ENCODE assay signal across 16 cellular contexts in genomic region chr6:139863356-139863755, GRCh38.
A peak's percentile ranks its signal among the peaks of the same experiment; 100 is the strongest.
DNase-seq lines count a peak whose midpoint lies in the region; ATAC-seq and TF ChIP-seq lines count a peak whose summit lies in the region.
"Had no signal": no experiment of that assay in that cellular context is flagged by ENCODE, and none has a peak within 500 bp of the region (broad histone marks: within the 10 kb centered on the region; RNA-seq: fewer than 3 reads in every experiment).

No MANE protein-coding gene starts in this region.

- POLR2A ChIA-PET in CD4-positive, alpha-beta T cell (lab: Charles Lee): no interaction called here

- no peaks in the 10 kb centered on the region for H3K27me3 ChIP-seq in CD4-positive, alpha-beta T cell (ENCODE audit: control insufficient read depth, insufficient read depth, low read length)
- H3K27me3 ChIP-seq: MG63 had no signal

- H3K4me3 ChIP-seq in astrocyte of the spinal cord (ENCODE audit: low read depth, low read length): no peak overlapping the region
- H3K4me3 ChIP-seq: MG63, PC-9 had no signal

- H3K36me3 Mint-ChIP-seq in osteocyte (ENCODE audit: unreplicated experiment): no peaks in the 10 kb centered on the region
- no peaks in the 10 kb centered on the region for H3K36me3 Mint-ChIP-seq in CD4-positive, alpha-beta T cell (ENCODE audit: low read depth)
- no peaks in the 10 kb centered on the region for H3K36me3 Mint-ChIP-seq in stimulated activated naive B cell treated with anti-CD40 and anti-IgM and Interleukin-4, amounts not matched to agents 10 μg/mL and 1 μg/mL and 100 μg/mL, for 72 hours

- H3K4me1 Mint-ChIP-seq in osteocyte (ENCODE audit: unreplicated experiment): peaks cover 13% of the 10 kb centered on the region
- no peaks in the 10 kb centered on the region for H3K4me1 Mint-ChIP-seq in CD4-positive, alpha-beta T cell (ENCODE audit: low read depth)
- no peaks in the 10 kb centered on the region for H3K4me1 Mint-ChIP-seq in stimulated activated naive B cell treated with anti-CD40 and anti-IgM and Interleukin-4, amounts not matched to agents 10 μg/mL and 1 μg/mL and 100 μg/mL, for 72 hours

- CTCF ChIA-PET in CD4-positive, alpha-beta T cell (lab: Charles Lee): no interaction called here

- H3K9me3 ChIP-seq in CD4-positive, alpha-beta T cell (ENCODE audit: control insufficient read depth, low read length): no peaks in the 10 kb centered on the region
- H3K9me3 ChIP-seq: Caco-2, MG63 had no signal

- TF ChIP-seq CTCF in astrocyte of the spinal cord (IDR thresholded peaks at IDR 0.05; ENCODE audit: low read depth, low read length) (no peak), osteocyte (IDR thresholded peaks at IDR 0.05) (no peak)
- no peak for TF ChIP-seq CTCF in CD4-positive, alpha-beta T cell (IDR thresholded peaks at IDR 0.05)

- H3K27ac ChIP-seq in CD4-positive, alpha-beta T cell (ENCODE audit: low read depth, low read length): no peak overlapping the region
- H3K27ac ChIP-seq: C4-2B, PC-9 had no signal

- in situ Hi-C loops in astrocyte of the spinal cord (cut with HindIII; ENCODE audit: low sequenced_read_pairs): no loop called here

- H3K27ac Mint-ChIP-seq in osteocyte (ENCODE audit: unreplicated experiment): peak overlapping the region; percentile 45
- no peak overlapping the region for H3K27ac Mint-ChIP-seq in CD4-positive, alpha-beta T cell
- H3K27ac Mint-ChIP-seq in stimulated activated naive B cell treated with anti-CD40 and anti-IgM and Interleukin-4, amounts not matched to agents 10 μg/mL and 1 μg/mL and 100 μg/mL, for 72 hours: no peak overlapping the region

- H3K4me3 Mint-ChIP-seq in osteocyte (ENCODE audit: unreplicated experiment): no peak overlapping the region
- no peak overlapping the region for H3K4me3 Mint-ChIP-seq in CD4-positive, alpha-beta T cell
- no peak overlapping the region for H3K4me3 Mint-ChIP-seq in stimulated activated naive B cell treated with anti-CD40 and anti-IgM and Interleukin-4, amounts not matched to agents 10 μg/mL and 1 μg/mL and 100 μg/mL, for 72 hours

- intact Hi-C loops in CD4-positive, alpha-beta T cell (cut with DNase I, micrococcal nuclease): no loop called here

- H3K27me3 Mint-ChIP-seq in osteocyte (ENCODE audit: unreplicated experiment): no peaks in the 10 kb centered on the region
- H3K27me3 Mint-ChIP-seq in CD4-positive, alpha-beta T cell: no peaks in the 10 kb centered on the region
- H3K27me3 Mint-ChIP-seq in stimulated activated naive B cell treated with anti-CD40 and anti-IgM and Interleukin-4, amounts not matched to agents 10 μg/mL and 1 μg/mL and 100 μg/mL, for 72 hours: no peaks in the 10 kb centered on the region

- ATAC-seq in CD4-positive, alpha-beta T cell (ENCODE audit: poor library complexity): no peak
- ATAC-seq in stimulated activated naive B cell treated with anti-CD40 and anti-IgM and Interleukin-4, amounts not matched to agents 10 μg/mL and 1 μg/mL and 100 μg/mL, for 72 hours (replicated peaks): no peak

- peak; percentile 33 for DNase-seq in GM03348 (ENCODE audit: low spot score)
- DNase-seq in astrocyte of the spinal cord (ENCODE audit: low read depth, low spot score): peak; percentile 37
- DNase-seq in fibroblast of peridontal ligament (ENCODE audit: extremely low read depth): peak; percentile 81
- no peak for DNase-seq in osteocyte (ENCODE audit: extremely low spot score, unreplicated experiment)
- no peak for DNase-seq in hypothalamus (lab: John Stamatoyannopoulos, UW)
- no peak for DNase-seq in CD4-positive, alpha-beta T cell
- no peak for DNase-seq in stimulated activated naive B cell treated with anti-CD40 and anti-IgM and Interleukin-4, amounts not matched to agents 10 μg/mL and 1 μg/mL and 100 μg/mL, for 72 hours
- DNase-seq: Caco-2, GDM1, GOT3, MG63, NCI-H1105, NCI-H187, NCI-H774, PC-9 had no signal

- no peaks in the 10 kb centered on the region for H3K9me3 Mint-ChIP-seq in osteocyte (ENCODE audit: unreplicated experiment)
- H3K9me3 Mint-ChIP-seq in CD4-positive, alpha-beta T cell: no peaks in the 10 kb centered on the region
- H3K9me3 Mint-ChIP-seq in stimulated activated naive B cell treated with anti-CD40 and anti-IgM and Interleukin-4, amounts not matched to agents 10 μg/mL and 1 μg/mL and 100 μg/mL, for 72 hours: no peaks in the 10 kb centered on the region

Comparison
In these comparisons a context has a peak if more than half of its experiments do, and no peak if none do; other contexts are left out.
1. DNase-seq: peak in GM03348 (single experiment), astrocyte of the spinal cord (single experiment) and fibroblast of peridontal ligament (single experiment); none in osteocyte (single experiment), hypothalamus (0 of 51), CD4-positive, alpha-beta T cell (0 of 10) and stimulated activated naive B cell treated with anti-CD40 and anti-IgM and Interleukin-4, amounts not matched to agents 10 μg/mL and 1 μg/mL and 100 μg/mL, for 72 hours (single experiment).